ENCODE assay signal across 1 cellular context in genomic region chr12:32305163-32305562, GRCh38.
TF ChIP-seq lines count a peak whose summit lies in the region.

No MANE protein-coding gene starts in this region.

TF ChIP-seq in HepG2, 621 proteins besides CTCF, POLR2A, EP300 and RAD21 (continued from another document):
- no peak for TF ChIP-seq FOSL1 (CRISPR knock-in tag; IDR thresholded peaks at IDR 0.05; ENCODE audit: borderline replicate concordance)
- TF ChIP-seq RERE (CRISPR knock-in tag; IDR thresholded peaks at IDR 0.05; ENCODE audit: low read depth), result no peak
- TF ChIP-seq SMC3 (IDR thresholded peaks at IDR 0.05; ENCODE audit: low read length), result peak; percentile 45
- no peak for TF ChIP-seq SRSF4 (IDR thresholded peaks at IDR 0.05; ENCODE audit: low read depth, low read length, poor library complexity, severe bottlenecking)
- TF ChIP-seq MEF2D (CRISPR knock-in tag; IDR thresholded peaks at IDR 0.05), result no peak
- no peak for TF ChIP-seq AHDC1 (CRISPR knock-in tag; IDR thresholded peaks at IDR 0.05; ENCODE audit: borderline replicate concordance)
- TF ChIP-seq RBM22 (optimal IDR thresholded peaks at IDR 0.05; ENCODE audit: low read length), result no peak
- no peak for TF ChIP-seq ZXDC (CRISPR knock-in tag; IDR thresholded peaks at IDR 0.05)
- peak; percentile 72 for TF ChIP-seq STAG1 (CRISPR knock-in tag; IDR thresholded peaks at IDR 0.05)
- no peak for TF ChIP-seq E2F1 (CRISPR knock-in tag; IDR thresholded peaks at IDR 0.05)
